ENCODE assay signal across 1 cellular context in genomic region chr7:129271500-129272355, GRCh38.
TF ChIP-seq lines count a peak whose summit lies in the region.

No MANE protein-coding gene starts in this region.

TF ChIP-seq in K562, 482 proteins besides CTCF, POLR2A, EP300 and RAD21 (continued from another document and continues in another):
- no peak for TF ChIP-seq FOXP4 (CRISPR knock-in tag; IDR thresholded peaks at IDR 0.05; ENCODE audit: borderline replicate concordance)
- TF ChIP-seq TRIM25 (IDR thresholded peaks at IDR 0.05; ENCODE audit: borderline replicate concordance), result no peak
- TF ChIP-seq ZNF449 (CRISPR knock-in tag; IDR thresholded peaks at IDR 0.05), result no peak
- peak; percentile 44; the same call in 1 of the 2 replicates for TF ChIP-seq TEAD4 (IDR thresholded peaks at IDR 0.05; ENCODE audit: low read length)
- TF ChIP-seq TEAD4 (CRISPR knock-in tag; IDR thresholded peaks at IDR 0.05; ENCODE audit: borderline replicate concordance), result no peak
- TF ChIP-seq TBL1XR1 (IDR thresholded peaks at IDR 0.05; ENCODE audit: low read length in 2 of 2), result 0 out of 4 replicates have a peak, but pooled peaks of 1 of the 2 experiments have one; percentile 44
- TF ChIP-seq TCF3 (CRISPR knock-in tag; IDR thresholded peaks at IDR 0.05), result no peak
- TF ChIP-seq EZH2 (IDR thresholded peaks at IDR 0.05; ENCODE audit: borderline replicate concordance, low read depth, low read length), result no peak
- peak; percentile 66 for TF ChIP-seq CHAMP1 (IDR thresholded peaks at IDR 0.05)
- TF ChIP-seq DIDO1 (tag; IDR thresholded peaks at IDR 0.05; ENCODE audit: low read depth), result no peak
- TF ChIP-seq ZNF583 (CRISPR knock-in tag; IDR thresholded peaks at IDR 0.05), result no peak
- TF ChIP-seq CEBPB (tag; IDR thresholded peaks at IDR 0.05), result no peak
- TF ChIP-seq ZNF512 (tag; IDR thresholded peaks at IDR 0.05), result no peak
- TF ChIP-seq ZNF655 (CRISPR knock-in tag; IDR thresholded peaks at IDR 0.05), result no peak
- no peak for TF ChIP-seq MIER1 (IDR thresholded peaks at IDR 0.05; ENCODE audit: low read depth)
- 0 out of 2 replicates have a peak, but pooled peaks have one; percentile 46 for TF ChIP-seq NFRKB (IDR thresholded peaks at IDR 0.05; ENCODE audit: low read depth)
- no peak for TF ChIP-seq SMAD4 (CRISPR knock-in tag; conservative IDR thresholded peaks at IDR 0.05)
- 0 out of 2 replicates have a peak, but pooled peaks have one; percentile 10 for TF ChIP-seq MAX (CRISPR knock-in tag; IDR thresholded peaks at IDR 0.05)
- TF ChIP-seq ZNF263 (CRISPR knock-in tag; IDR thresholded peaks at IDR 0.05; ENCODE audit: borderline replicate concordance), result no peak
- no peak for TF ChIP-seq ZNF146 (CRISPR knock-in tag; IDR thresholded peaks at IDR 0.05; ENCODE audit: unreplicated experiment)
- no peak for TF ChIP-seq RBM22 (IDR thresholded peaks at IDR 0.05; ENCODE audit: low read depth, low read length, poor library complexity, severe bottlenecking)
- TF ChIP-seq RBM15 (IDR thresholded peaks at IDR 0.05; ENCODE audit: insufficient read depth, low read length), result no peak
- no peak for TF ChIP-seq ZEB2 (IDR thresholded peaks at IDR 0.05)
- no peak for TF ChIP-seq UBTF (IDR thresholded peaks at IDR 0.05; ENCODE audit: borderline replicate concordance in 1 of 2, low read depth in 2 of 2, low read length in 2 of 2)
- TF ChIP-seq CCAR2 (IDR thresholded peaks at IDR 0.05; ENCODE audit: low read depth, low read length), result no peak
- no peak for TF ChIP-seq CTBP1 (IDR thresholded peaks at IDR 0.05; ENCODE audit: borderline replicate concordance)
- no peak for TF ChIP-seq PREB (CRISPR knock-in tag; IDR thresholded peaks at IDR 0.05)
- TF ChIP-seq CSDE1 (IDR thresholded peaks at IDR 0.05), result no peak
- TF ChIP-seq RFX1 (IDR thresholded peaks at IDR 0.05), result no peak
- no peak for TF ChIP-seq CREB1 (IDR thresholded peaks at IDR 0.05)
- no peak for TF ChIP-seq CREB1 (CRISPR knock-in tag; IDR thresholded peaks at IDR 0.05)
- TF ChIP-seq KLF6 (CRISPR knock-in tag; IDR thresholded peaks at IDR 0.05; ENCODE audit: borderline replicate concordance), result no peak
- TF ChIP-seq HIVEP1 (CRISPR knock-in tag; IDR thresholded peaks at IDR 0.05), result no peak
- TF ChIP-seq SIX5 (IDR thresholded peaks at IDR 0.05; ENCODE audit: borderline replicate concordance in 1 of 2, insufficient read depth in 1 of 2, low read depth in 1 of 2, low read length in 2 of 2), result no peak
- TF ChIP-seq ZNF668 (CRISPR knock-in tag; IDR thresholded peaks at IDR 0.05), result no peak
- no peak for TF ChIP-seq ZSCAN32 (CRISPR knock-in tag; IDR thresholded peaks at IDR 0.05)
- no peak for TF ChIP-seq DMBX1 (CRISPR knock-in tag; IDR thresholded peaks at IDR 0.05; ENCODE audit: borderline replicate concordance)
- 0 out of 2 replicates have a peak, but pooled peaks have one; percentile 3 for TF ChIP-seq DEAF1 (CRISPR knock-in tag; IDR thresholded peaks at IDR 0.05)
- no peak for TF ChIP-seq NR2C1 (IDR thresholded peaks at IDR 0.05)
- TF ChIP-seq NR2C1 (tag; IDR thresholded peaks at IDR 0.05), result no peak
- no peak for TF ChIP-seq ZNF444 (CRISPR knock-in tag; IDR thresholded peaks at IDR 0.05)
- no peak for TF ChIP-seq ELF2 (CRISPR knock-in tag; IDR thresholded peaks at IDR 0.05)
- TF ChIP-seq GTF2E2 (tag; IDR thresholded peaks at IDR 0.05), result no peak
- no peak for TF ChIP-seq SNIP1 (IDR thresholded peaks at IDR 0.05; ENCODE audit: low read depth)
- TF ChIP-seq BRD4 (IDR thresholded peaks at IDR 0.05), result no peak
- TF ChIP-seq CBX1 (IDR thresholded peaks at IDR 0.05; ENCODE audit: low read depth), result no peak
- TF ChIP-seq BRD9 (IDR thresholded peaks at IDR 0.05; ENCODE audit: low read depth, partially characterized antibody), result no peak
- TF ChIP-seq CREBBP (IDR thresholded peaks at IDR 0.05; ENCODE audit: low read depth, low read length), result no peak
- TF ChIP-seq POLR2B (IDR thresholded peaks at IDR 0.05; ENCODE audit: low read depth, partially characterized antibody), result no peak
- no peak for TF ChIP-seq BCOR (IDR thresholded peaks at IDR 0.05)
- TF ChIP-seq ELF4 (CRISPR knock-in tag; IDR thresholded peaks at IDR 0.05), result no peak
- TF ChIP-seq ZNF830 (CRISPR knock-in tag; IDR thresholded peaks at IDR 0.05), result no peak
- no peak for TF ChIP-seq FOXO4 (CRISPR knock-in tag; IDR thresholded peaks at IDR 0.05)
